In the genomic region with DNA sequence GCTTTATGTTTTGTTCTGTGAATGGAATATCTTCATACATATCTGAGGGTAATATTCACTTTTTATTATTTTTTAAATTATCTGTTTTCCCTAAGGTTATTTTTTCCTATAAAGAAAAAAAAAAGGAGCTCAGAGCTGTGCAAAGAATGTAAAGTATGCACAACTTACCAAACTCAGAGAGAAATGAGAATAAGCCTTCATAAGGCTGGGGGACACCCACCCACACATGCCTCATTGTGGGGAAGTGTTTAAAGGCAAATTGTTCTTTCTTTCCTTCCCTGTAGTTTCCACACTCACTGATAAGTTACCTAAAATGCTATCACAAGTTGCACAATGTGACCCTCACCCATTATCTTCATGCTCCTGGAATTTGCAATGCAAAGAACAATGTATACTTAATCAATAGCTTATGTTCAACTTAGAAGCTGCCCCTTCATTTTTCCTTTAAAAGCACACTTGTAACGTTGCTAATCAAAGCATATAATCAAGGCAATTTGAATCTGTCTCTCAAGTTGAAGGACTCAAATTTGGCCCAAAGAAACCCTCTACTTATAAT, we compare ENCODE assay signal across 20 cellular contexts.
DNase-seq lines count a peak whose midpoint lies in the region; ATAC-seq and TF ChIP-seq lines count a peak whose summit lies in the region.
"Had no signal": no experiment of that assay in that cellular context is flagged by ENCODE, and none has a peak within 500 bp of the region (broad histone marks: within the 10 kb centered on the region; RNA-seq: fewer than 3 reads in every experiment).

No MANE protein-coding gene starts in this region.

- peak; percentile 25 for DNase-seq in AG20443 (ENCODE audit: low spot score)
- peak; percentile 20 for DNase-seq in GM23248
- no peak for DNase-seq in endodermal cell
- DNase-seq in progenitor cell of endocrine pancreas (ENCODE audit: low spot score, unreplicated experiment): no peak
- DNase-seq in superior temporal gyrus (ENCODE audit: extremely low spot score): no peak
- no peak for DNase-seq in CD4-positive, alpha-beta T cell
- no peak for DNase-seq in colonic mucosa
- DNase-seq: AML-193, DND-41, KBM-7, MV-4-11, NCI-H1417 treated with DMSO at 0.1 percent for 48 hours, NCI-H2029, NCI-H345, NCI-H524 treated with DMSO at 0.1 percent for 48 hours, PC-3, SIG-M5 had no signal

- H3K9me3 Mint-ChIP-seq in endodermal cell: peaks cover 4% of the 10 kb centered on the region
- H3K9me3 Mint-ChIP-seq in progenitor cell of endocrine pancreas (ENCODE audit: low read depth): peaks cover 13% of the 10 kb centered on the region
- no peaks in the 10 kb centered on the region for H3K9me3 Mint-ChIP-seq in CD4-positive, alpha-beta T cell

- in situ Hi-C loops in GM23248 (cut with MboI): no loop called here

- H3K27ac Mint-ChIP-seq in endodermal cell (no peak overlapping the region), progenitor cell of endocrine pancreas (peak overlapping the region; percentile 17)
- H3K27ac Mint-ChIP-seq in CD4-positive, alpha-beta T cell: no peak overlapping the region
- H3K27ac Mint-ChIP-seq: GM23338 had no signal

- intact Hi-C loops in CD4-positive, alpha-beta T cell (cut with DNase I, micrococcal nuclease): no loop called here
- intact Hi-C loops in colonic mucosa (cut with DNase I): no loop called here

- H3K36me3 Mint-ChIP-seq in endodermal cell (ENCODE audit: low read depth): no peaks in the 10 kb centered on the region
- no peaks in the 10 kb centered on the region for H3K36me3 Mint-ChIP-seq in progenitor cell of endocrine pancreas (ENCODE audit: insufficient read depth)
- H3K36me3 Mint-ChIP-seq in CD4-positive, alpha-beta T cell (ENCODE audit: low read depth): no peaks in the 10 kb centered on the region

- H3K79me2 ChIP-seq in GM23248 (ENCODE audit: insufficient read depth): no peaks in the 10 kb centered on the region

- no peak for ATAC-seq in CD4-positive, alpha-beta T cell (ENCODE audit: poor library complexity)
- ATAC-seq: GM23338, PC-3 had no signal

- H4K20me1 ChIP-seq in GM23248 (ENCODE audit: insufficient read depth): no peaks in the 10 kb centered on the region

- H3K36me3 ChIP-seq in GM23248 (ENCODE audit: low read depth) (no peaks in the 10 kb centered on the region), endodermal cell (ENCODE audit: control insufficient read depth, insufficient read depth, low read length) (no peaks in the 10 kb centered on the region), colonic mucosa (no peaks in the 10 kb centered on the region)

- H3K4me3 ChIP-seq in GM23248 (no peak overlapping the region), endodermal cell (ENCODE audit: low read length) (peak overlapping the region; percentile 41), colonic mucosa (no peak overlapping the region)
- H3K4me3 ChIP-seq: GM23338 had no signal

- H3K4me3 Mint-ChIP-seq in endodermal cell (no peak overlapping the region), progenitor cell of endocrine pancreas (ENCODE audit: low read depth) (no peak overlapping the region)
- H3K4me3 Mint-ChIP-seq in CD4-positive, alpha-beta T cell: no peak overlapping the region
- H3K4me3 Mint-ChIP-seq: GM23338 had no signal

- H3K27me3 Mint-ChIP-seq in endodermal cell (ENCODE audit: insufficient read depth) (no peaks in the 10 kb centered on the region), progenitor cell of endocrine pancreas (no peaks in the 10 kb centered on the region)
- H3K27me3 Mint-ChIP-seq in CD4-positive, alpha-beta T cell: no peaks in the 10 kb centered on the region

- no peak overlapping the region for H2AFZ ChIP-seq in GM23248
- H2AFZ ChIP-seq: GM23338 had no signal

- no peaks in the 10 kb centered on the region for H3K9me2 ChIP-seq in GM23248 (ENCODE audit: insufficient read depth)

- 24% methylated on average over 1 of the region's 1 CpG for WGBS in GM23248 (ENCODE audit: low coverage in 1 of 2, low lambda C conversion rate in 2 of 2, missing lambda C conversion rate in 2 of 2), 2 experiments
- WGBS in endodermal cell (ENCODE audit: insufficient coverage in 1 of 2, insufficient read length in 1 of 2), 2 experiments: 54 to 60% methylated on average over 1 of the region's 1 CpG

- H3K9me3 ChIP-seq in GM23248 (ENCODE audit: low read depth) (no peaks in the 10 kb centered on the region), endodermal cell (ENCODE audit: control insufficient read depth, low read length) (peaks cover 6% of the 10 kb centered on the region), colonic mucosa (no peaks in the 10 kb centered on the region)
- H3K9me3 ChIP-seq in CD4-positive, alpha-beta T cell (ENCODE audit: control insufficient read depth, low read length): no peaks in the 10 kb centered on the region

- POLR2A ChIA-PET in CD4-positive, alpha-beta T cell (lab: Charles Lee): no interaction called here

- CTCF ChIA-PET in CD4-positive, alpha-beta T cell (lab: Charles Lee): no interaction called here

- peaks cover 7% of the 10 kb centered on the region for H3K4me1 ChIP-seq in GM23248 (ENCODE audit: insufficient read depth)
- peaks cover 16% of the 10 kb centered on the region for H3K4me1 ChIP-seq in endodermal cell (ENCODE audit: control insufficient read depth, insufficient read depth, low read length)
- no peaks in the 10 kb centered on the region for H3K4me1 ChIP-seq in colonic mucosa

- H3K4me1 Mint-ChIP-seq in endodermal cell (peaks cover 25% of the 10 kb centered on the region), progenitor cell of endocrine pancreas (ENCODE audit: low read depth) (peaks cover 35% of the 10 kb centered on the region)
- H3K4me1 Mint-ChIP-seq in CD4-positive, alpha-beta T cell (ENCODE audit: low read depth): no peaks in the 10 kb centered on the region

- H3K9ac ChIP-seq in GM23248 (no peak overlapping the region), endodermal cell (ENCODE audit: extremely low read depth, low read length, poor library complexity, severe bottlenecking) (no peak overlapping the region), colonic mucosa (ENCODE audit: low read depth in 2 of 2, low read length in 2 of 2) (no peak overlapping the region)

- TF ChIP-seq CTCF in endodermal cell (conservative IDR thresholded peaks at IDR 0.05) (no peak), progenitor cell of endocrine pancreas (IDR thresholded peaks at IDR 0.05; ENCODE audit: unreplicated experiment) (no peak), colonic mucosa (IDR thresholded peaks at IDR 0.05) (no peak)
- no peak for TF ChIP-seq CTCF in CD4-positive, alpha-beta T cell (IDR thresholded peaks at IDR 0.05)

- no peak overlapping the region for H3K4me2 ChIP-seq in GM23248 (ENCODE audit: unreplicated experiment)
- H3K4me2 ChIP-seq: GM23338 had no signal

- no peaks in the 10 kb centered on the region for H3F3A ChIP-seq in GM23248 (ENCODE audit: insufficient read depth)

- H3K27ac ChIP-seq in GM23248: no peak overlapping the region
- H3K27ac ChIP-seq in endodermal cell (ENCODE audit: low read depth, low read length): no peak overlapping the region
- no peak overlapping the region for H3K27ac ChIP-seq in CD4-positive, alpha-beta T cell (ENCODE audit: low read depth, low read length)
- H3K27ac ChIP-seq in colonic mucosa: no peak overlapping the region
- H3K27ac ChIP-seq: C4-2B, RWPE1 had no signal

- no peaks in the 10 kb centered on the region for H3K27me3 ChIP-seq in GM23248 (replicated peaks; ENCODE audit: insufficient read depth)
- H3K27me3 ChIP-seq in endodermal cell (ENCODE audit: control insufficient read depth, insufficient read depth, low read length, poor library complexity, severe bottlenecking): no peaks in the 10 kb centered on the region
- no peaks in the 10 kb centered on the region for H3K27me3 ChIP-seq in CD4-positive, alpha-beta T cell (ENCODE audit: control insufficient read depth, insufficient read depth, low read length)
- H3K27me3 ChIP-seq in colonic mucosa: no peaks in the 10 kb centered on the region

Comparison
In these comparisons a context has a peak if more than half of its experiments do, and no peak if none do; other contexts are left out.
1. DNase-seq: peak in AG20443 (single experiment) and GM23248 (single experiment); none in endodermal cell (single experiment), progenitor cell of endocrine pancreas (single experiment), superior temporal gyrus (single experiment), CD4-positive, alpha-beta T cell (0 of 10) and colonic mucosa (single experiment).